Comparison of ENCODE assay signal across 23 cellular contexts in the genomic region with DNA sequence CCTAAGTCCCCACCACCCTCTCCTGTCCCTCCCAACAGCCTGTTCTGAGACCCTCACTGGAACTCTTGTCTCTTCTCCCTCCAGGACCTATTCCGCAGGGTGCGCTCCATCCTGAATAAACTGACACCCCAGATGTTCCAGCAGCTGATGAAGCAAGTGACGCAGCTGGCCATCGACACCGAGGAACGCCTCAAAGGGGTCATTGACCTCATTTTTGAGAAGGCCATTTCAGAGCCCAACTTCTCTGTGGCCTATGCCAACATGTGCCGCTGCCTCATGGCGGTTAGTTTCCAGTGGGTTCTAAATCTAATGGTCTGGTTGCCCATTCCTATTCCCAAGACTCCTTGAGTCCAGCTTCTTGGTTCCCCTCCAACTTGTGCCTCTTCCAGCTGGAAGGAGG. TPM values are rescaled to one million over a fixed set of nuclear protein-coding genes. Genes with fewer than 3 reads are reported as not detected.
A peak's percentile ranks its signal among the peaks of the same experiment; 100 is the strongest.
DNase-seq lines count a peak whose midpoint lies in the region; ATAC-seq and TF ChIP-seq lines count a peak whose summit lies in the region.
"Had no signal": no experiment of that assay in that cellular context is flagged by ENCODE, and none has a peak within 500 bp of the region (broad histone marks: within the 10 kb centered on the region; RNA-seq: fewer than 3 reads in every experiment).

No MANE protein-coding gene starts in this region.

- H3K9me2 ChIP-seq in Karpas-422 (replicated peaks; ENCODE audit: insufficient read depth, low read length), result no peaks in the 10 kb centered on the region

- H3K4ac ChIP-seq in mesenchymal stem cell (ENCODE audit: low read depth in 1 of 2, low read length in 2 of 2), result no peak overlapping the region

- no peak overlapping the region for H2AK5ac ChIP-seq in mesenchymal stem cell (ENCODE audit: low read length, severe bottlenecking)

- no peak overlapping the region for H2BK15ac ChIP-seq in mesenchymal stem cell (ENCODE audit: low read depth, poor library complexity, severe bottlenecking)

- H3K79me1 ChIP-seq in mesenchymal stem cell (replicated peaks; ENCODE audit: low read length, poor library complexity, severe bottlenecking), result peaks cover 46% of the 10 kb centered on the region

- TF ChIP-seq POLR2A in adrenal gland (IDR thresholded peaks at IDR 0.05) (peak in 1 of 2 donors; percentile 30), GM18505 (IDR thresholded peaks at IDR 0.05; ENCODE audit: borderline replicate concordance, extremely low read depth, insufficient read depth, insufficient read length) (no peak)

- no peak overlapping the region for H3K23ac ChIP-seq in mesenchymal stem cell (ENCODE audit: low read length in 2 of 2)

- H4K8ac ChIP-seq in mesenchymal stem cell (ENCODE audit: low read length), result no peak overlapping the region

- H3K9me3 ChIP-seq in adrenal gland (replicated peaks in 1 of 3), result no peaks in the 10 kb centered on the region
- no peaks in the 10 kb centered on the region for H3K9me3 ChIP-seq in mesenchymal stem cell (ENCODE audit: control insufficient read depth, low read length)
- H3K9me3 ChIP-seq in subcutaneous abdominal adipose tissue (ENCODE audit: control insufficient read depth in 5 of 5, low read length in 5 of 5), result no peaks in the 10 kb centered on the region
- H3K9me3 ChIP-seq in Karpas-422 (ENCODE audit: low read length), result no peaks in the 10 kb centered on the region
- H3K9me3 ChIP-seq: prostate gland, upper lobe of right lung had no signal

- H3K27me3 ChIP-seq in adrenal gland (no peaks in the 10 kb centered on the region), mesenchymal stem cell (ENCODE audit: control insufficient read depth in 1 of 2, insufficient read depth in 1 of 2, low read length in 2 of 2) (no peaks in the 10 kb centered on the region), subcutaneous abdominal adipose tissue (ENCODE audit: control insufficient read depth in 5 of 5, insufficient read depth in 4 of 5, low read length in 5 of 5) (no peaks in the 10 kb centered on the region), Karpas-422 (ENCODE audit: low read length) (no peaks in the 10 kb centered on the region)
- H3K27me3 ChIP-seq: upper lobe of right lung had no signal

- H3K36me3 ChIP-seq in adrenal gland (replicated peaks in 1 of 2) (peaks cover 0 to 89% of the 10 kb centered on the region in 2 donors), mesenchymal stem cell (ENCODE audit: control insufficient read depth in 1 of 2, insufficient read depth in 2 of 2, low read depth in 1 of 2, low read length in 2 of 2) (peaks cover 89 to 93% of the 10 kb centered on the region in 2 experiments), subcutaneous abdominal adipose tissue (ENCODE audit: control insufficient read depth in 5 of 5, insufficient read depth in 5 of 5, low read length in 5 of 5) (peaks cover 10 to 89% (median 84%) of the 10 kb centered on the region in 5 donors), Karpas-422 (ENCODE audit: insufficient read depth, low read length) (peaks cover 95% of the 10 kb centered on the region)

- ATAC-seq in Right ventricle myocardium superior (ENCODE audit: poor library complexity), result no peak
- ATAC-seq in left cardiac atrium, result no peak
- ATAC-seq in GM18505 (IDR thresholded peaks at IDR 0.05; ENCODE audit: unreplicated experiment), result no peak
- ATAC-seq in GM19324 (IDR thresholded peaks at IDR 0.05; ENCODE audit: low FRiP score, unreplicated experiment), result no peak
- ATAC-seq: upper lobe of right lung had no signal

- H3K18ac ChIP-seq in mesenchymal stem cell (ENCODE audit: low read depth in 1 of 2, low read length in 2 of 2), result no peak overlapping the region

- no peak overlapping the region for H4K91ac ChIP-seq in mesenchymal stem cell (ENCODE audit: low read length)

- intact Hi-C loops in Right ventricle myocardium superior (cut with DNase I) (no loop called here), left cardiac atrium (cut with DNase I) (no loop called here), adrenal gland (cut with DNase I) (no loop called here)

- H2BK120ac ChIP-seq in mesenchymal stem cell (ENCODE audit: low read depth, low read length), result no peak overlapping the region

- H3K9ac ChIP-seq in mesenchymal stem cell (ENCODE audit: low read length) (peak overlapping the region; percentile 19), subcutaneous abdominal adipose tissue (ENCODE audit: low read length in 5 of 5) (no peak overlapping the region), Karpas-422 (ENCODE audit: low read length) (no peak overlapping the region)

- H3K4me2 ChIP-seq in mesenchymal stem cell (ENCODE audit: low read length, poor library complexity, severe bottlenecking) (no peak overlapping the region), Karpas-422 (ENCODE audit: low read depth, low read length, poor library complexity, severe bottlenecking) (no peak overlapping the region)
- H3K4me2 ChIP-seq: PC-9 had no signal

- H2AFZ ChIP-seq in mesenchymal stem cell (ENCODE audit: low read depth, low read length) (no peak overlapping the region), Karpas-422 (ENCODE audit: low read length) (no peak overlapping the region)
- H2AFZ ChIP-seq: PC-9 had no signal

- H3K79me2 ChIP-seq in Karpas-422 (ENCODE audit: low read length), result peaks cover 60% of the 10 kb centered on the region

- DNase-seq in Right ventricle myocardium superior (peak; percentile 54), left cardiac atrium (no peak), adrenal gland (peak; percentile 54 to 89 (median 80)), mesenchymal stem cell (no peak), Karpas-422 (no peak)
- DNase-seq: activated CD4-positive, alpha-beta T cell treated with anti-CD3 and anti-CD28 coated beads, Interleukin-2, amount 50 U/mL, for 1 hour; activated naive CD4-positive, alpha-beta T cell treated with anti-CD3 and anti-CD28 coated beads, Interleukin-2, amount 50 U/mL, for 16 hours; dermis blood vessel endothelial cell; DMS53; H9; kidney glomerular epithelial cell; NCI-H1105; NCI-H187 treated with DMSO at 0.1 percent for 48 hours; NCI-H2171 treated with DMSO at 0.1 percent for 48 hours; NCI-H524; PC-9; SHP77 treated with DMSO at 0.1 percent for 48 hours; T1000; upper lobe of right lung had no signal

- H3K27ac ChIP-seq in adrenal gland, result peak overlapping the region; percentile 15 to 98 (median 77)
- H3K27ac ChIP-seq in mesenchymal stem cell (ENCODE audit: low read length, poor library complexity, severe bottlenecking), result no peak overlapping the region
- peak overlapping the region; percentile 66 for H3K27ac ChIP-seq in subcutaneous abdominal adipose tissue (ENCODE audit: low read depth, low read length)
- no peak overlapping the region for H3K27ac ChIP-seq in Karpas-422 (ENCODE audit: low read length)
- H3K27ac ChIP-seq: PC-9, prostate gland, upper lobe of right lung had no signal

- TF ChIP-seq CTCF in adrenal gland (IDR thresholded peaks at IDR 0.05), result no peak

- H4K20me1 ChIP-seq in Karpas-422 (ENCODE audit: insufficient read depth, low read depth, low read length), result peaks cover 88% of the 10 kb centered on the region

- no peak overlapping the region for H3K4me3 ChIP-seq in adrenal gland
- H3K4me3 ChIP-seq in mesenchymal stem cell (ENCODE audit: insufficient read depth in 1 of 2, low read depth in 1 of 2, low read length in 2 of 2), result no peak overlapping the region
- H3K4me3 ChIP-seq in subcutaneous abdominal adipose tissue (ENCODE audit: low read depth in 1 of 5, low read length in 5 of 5), result no peak overlapping the region
- no peak overlapping the region for H3K4me3 ChIP-seq in Karpas-422 (ENCODE audit: low read length)
- H3K4me3 ChIP-seq: PC-9, prostate gland, upper lobe of right lung had no signal

- 40 to 61% (median 53%) methylated on average over 8 of the region's 8 CpGs for WGBS in adrenal gland, 4 donors
- 98% methylated on average over 8 of the region's 8 CpGs for WGBS in mesenchymal stem cell

- H3K4me1 ChIP-seq in adrenal gland (replicated peaks in 1 of 2), result peaks cover 44 to 49% of the 10 kb centered on the region in 2 donors
- peaks cover 15% of the 10 kb centered on the region for H3K4me1 ChIP-seq in mesenchymal stem cell (ENCODE audit: control insufficient read depth, insufficient read depth, low read depth, low read length)
- peaks cover 27 to 52% (median 49%) of the 10 kb centered on the region in 5 donors for H3K4me1 ChIP-seq in subcutaneous abdominal adipose tissue (ENCODE audit: control insufficient read depth in 5 of 5, insufficient read depth in 5 of 5, low read length in 5 of 5)
- H3K4me1 ChIP-seq in Karpas-422 (ENCODE audit: low read length), result no peaks in the 10 kb centered on the region

- H2BK12ac ChIP-seq in mesenchymal stem cell (ENCODE audit: low read length in 2 of 2), result no peak overlapping the region

- H2BK5ac ChIP-seq in mesenchymal stem cell (ENCODE audit: low read depth, low read length, poor library complexity, severe bottlenecking), result no peak overlapping the region

- H3K14ac ChIP-seq in mesenchymal stem cell (ENCODE audit: low read length in 2 of 2), result no peak overlapping the region

RNA-seq across cellular contexts. Expression of a gene that starts 9.3 kb away (rescaled TPM):
- 254 TPM for total RNA-seq in Right ventricle myocardium superior
- total RNA-seq in left cardiac atrium, result 100 to 1,000 TPM; 229 to 275 TPM
- total RNA-seq in adrenal gland, result 100 to 1,000 TPM; 289 to 600 (median 369) TPM
- polyA plus RNA-seq in adrenal gland, result 100 to 1,000 TPM; 248 to 411 (median 268) TPM
- 188 TPM for polyA plus RNA-seq in mesenchymal stem cell (2013, experiment 1 of 2)
- 185 TPM for polyA plus RNA-seq in mesenchymal stem cell (2013, experiment 2 of 2)
- 177 and 369 TPM in 2 replicates for total RNA-seq in Karpas-422 (2014; rRNA removed; shearing (Covaris generic); ENCODE audit: low replicate concordance)

RNA-seq across cellular contexts. Expression of a gene that starts 13.7 kb away (rescaled TPM):
- total RNA-seq in Right ventricle myocardium superior, result 36.3 TPM
- 10 to 100 TPM; 21.0 to 31.1 TPM for total RNA-seq in left cardiac atrium
- 10 to 100 TPM; 16.4 to 42.4 (median 33.7) TPM for total RNA-seq in adrenal gland
- polyA plus RNA-seq in adrenal gland, result 10 to 100 TPM; 13.3 to 43.0 (median 39.4) TPM
- 6.7 TPM for polyA plus RNA-seq in mesenchymal stem cell (2013, experiment 1 of 2)
- 6.8 TPM for polyA plus RNA-seq in mesenchymal stem cell (2013, experiment 2 of 2)
- total RNA-seq in Karpas-422 (2014; rRNA removed; shearing (Covaris generic); ENCODE audit: low replicate concordance), result 23.0 and 26.1 TPM in 2 replicates

RNA-seq across cellular contexts. Expression of a gene that starts 24.7 kb away (rescaled TPM):
- total RNA-seq in Right ventricle myocardium superior (237 TPM), left cardiac atrium (100 to 1,000 TPM; 176 to 217 TPM), adrenal gland (100 to 1,000 TPM; 190 to 387 (median 235) TPM)
- polyA plus RNA-seq in adrenal gland, result 100 to 1,000 TPM in 1 of 3 donors, 10 to 100 TPM in 2; 65.1 to 412 (median 73.8) TPM
- 121 TPM for polyA plus RNA-seq in mesenchymal stem cell (2013, experiment 1 of 2)
- 116 TPM for polyA plus RNA-seq in mesenchymal stem cell (2013, experiment 2 of 2)
- 235 and 301 TPM in 2 replicates for total RNA-seq in Karpas-422 (2014; rRNA removed; shearing (Covaris generic); ENCODE audit: low replicate concordance)

RNA-seq across cellular contexts. Expression of a gene that starts 37.7 kb away (rescaled TPM):
- total RNA-seq in Right ventricle myocardium superior (1.9 TPM), left cardiac atrium (1 to 10 TPM; 2.3 to 2.6 TPM), adrenal gland (10 to 100 TPM in 5 of 8 donors, 1 to 10 TPM in 3; 7.5 to 24.4 (median 14.9) TPM)
- 10 to 100 TPM; 11.4 to 27.8 (median 22.3) TPM for polyA plus RNA-seq in adrenal gland
- 2.3 TPM for polyA plus RNA-seq in mesenchymal stem cell (2013, experiment 1 of 2)
- 2.1 TPM for polyA plus RNA-seq in mesenchymal stem cell (2013, experiment 2 of 2)
- 4.4 and 8.8 TPM in 2 replicates for total RNA-seq in Karpas-422 (2014; rRNA removed; shearing (Covaris generic); ENCODE audit: low replicate concordance)

RNA-seq across cellular contexts. Expression of a gene that starts 37.8 kb away (rescaled TPM):
- total RNA-seq in Right ventricle myocardium superior (19.9 TPM), left cardiac atrium (10 to 100 TPM; 26.8 to 34.4 TPM), adrenal gland (100 to 1,000 TPM in 1 of 8 donors, 10 to 100 TPM in 7; 63.1 to 101 (median 71.1) TPM)
- 100 to 1,000 TPM in 2 of 3 donors, 10 to 100 TPM in 1; 87.7 to 199 (median 194) TPM for polyA plus RNA-seq in adrenal gland
- 46.3 TPM for polyA plus RNA-seq in mesenchymal stem cell (2013, experiment 1 of 2)
- polyA plus RNA-seq in mesenchymal stem cell (2013, experiment 2 of 2), result 48.3 TPM
- 165 and 169 TPM in 2 replicates for total RNA-seq in Karpas-422 (2014; rRNA removed; shearing (Covaris generic); ENCODE audit: low replicate concordance)

Comparison
In these comparisons a context has a peak if more than half of its experiments do, and no peak if none do; other contexts are left out.
1. DNase-seq: peak in Right ventricle myocardium superior (single experiment) and adrenal gland (7 of 7); none in left cardiac atrium (single experiment), mesenchymal stem cell (single experiment) and Karpas-422 (single experiment).
2. H3K27ac ChIP-seq: peak in adrenal gland (5 of 5) and subcutaneous abdominal adipose tissue (single experiment); none in mesenchymal stem cell (single experiment) and Karpas-422 (single experiment).